Comparison of ENCODE assay signal across 8 cellular contexts in the genomic region with DNA sequence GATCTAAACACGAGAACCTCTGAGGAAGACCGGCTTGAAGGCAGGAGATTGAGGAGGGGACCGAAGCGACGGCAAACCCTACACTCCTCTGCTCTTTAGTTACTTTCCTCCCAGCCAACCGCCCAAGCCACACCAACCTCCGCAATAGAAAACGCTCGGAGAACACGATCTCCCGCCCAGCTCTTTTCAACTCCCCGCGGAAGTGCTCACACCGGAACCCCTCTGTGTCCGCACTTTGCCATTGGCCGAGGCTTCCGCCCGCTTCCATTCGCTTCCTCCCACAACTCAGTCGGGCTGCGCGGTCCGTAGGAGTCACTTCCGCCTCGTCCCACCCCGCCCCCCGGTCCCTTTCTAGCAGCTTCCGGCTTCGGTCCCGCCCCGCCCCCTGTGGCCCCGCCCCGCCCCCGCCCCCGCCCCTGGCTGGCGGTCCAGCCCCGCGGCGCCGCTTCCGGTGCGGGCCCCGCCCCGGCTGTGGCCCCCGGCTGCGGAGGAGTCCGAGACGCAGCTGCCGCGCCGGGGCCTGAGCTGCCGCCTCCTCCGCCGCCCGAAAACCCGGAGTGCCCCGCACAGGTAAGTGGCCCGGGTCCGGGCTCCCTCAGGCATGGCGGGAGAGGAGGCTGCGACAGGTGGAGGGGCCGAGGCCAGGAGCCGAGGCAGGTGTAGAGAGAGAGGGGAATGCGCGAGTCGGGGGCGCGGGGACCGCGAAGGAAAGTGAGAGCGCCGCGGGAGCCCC. TPM values are rescaled to one million over a fixed set of nuclear protein-coding genes. Genes with fewer than 3 reads are reported as not detected.
A peak's percentile ranks its signal among the peaks of the same experiment; 100 is the strongest.
DNase-seq lines count a peak whose midpoint lies in the region; ATAC-seq and TF ChIP-seq lines count a peak whose summit lies in the region.

A gene with protein sequence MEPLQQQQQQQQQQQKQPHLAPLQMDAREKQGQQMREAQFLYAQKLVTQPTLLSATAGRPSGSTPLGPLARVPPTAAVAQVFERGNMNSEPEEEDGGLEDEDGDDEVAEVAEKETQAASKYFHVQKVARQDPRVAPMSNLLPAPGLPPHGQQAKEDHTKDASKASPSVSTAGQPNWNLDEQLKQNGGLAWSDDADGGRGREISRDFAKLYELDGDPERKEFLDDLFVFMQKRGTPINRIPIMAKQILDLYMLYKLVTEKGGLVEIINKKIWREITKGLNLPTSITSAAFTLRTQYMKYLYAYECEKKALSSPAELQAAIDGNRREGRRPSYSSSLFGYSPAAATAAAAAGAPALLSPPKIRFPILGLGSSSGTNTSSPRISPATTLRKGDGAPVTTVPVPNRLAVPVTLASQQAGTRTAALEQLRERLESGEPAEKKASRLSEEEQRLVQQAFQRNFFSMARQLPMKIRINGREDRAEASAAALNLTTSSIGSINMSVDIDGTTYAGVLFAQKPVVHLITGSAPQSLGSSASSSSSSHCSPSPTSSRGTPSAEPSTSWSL (plus strand): TSS at position 460 of the 733 bp plus-strand sequence. CDS start 2,717 bp downstream, outside the sequence.

- TF ChIP-seq CTCF in AG09319 (IDR thresholded peaks at IDR 0.05; ENCODE audit: low read depth, low read length) (no peak), activated B cell treated with CpG ODN at 0.5 μM for 24 hours (IDR thresholded peaks at IDR 0.05) (no peak), cardiac fibroblast (IDR thresholded peaks at IDR 0.05; ENCODE audit: low read depth, low read length) (no peak)

- intact Hi-C loops in activated B cell treated with CpG ODN at 0.5 μM for 24 hours (cut with micrococcal nuclease), result loop anchor here (1.0 to 10.0 kb wide), 8 partner anchors 52 to 1104 kb away; a partner anchor contains a TSS

- peak within 1 kb of the TSS; percentile 98 for H3K4me3 Mint-ChIP-seq in activated B cell treated with CpG ODN at 0.5 μM for 24 hours

- POLR2A ChIA-PET in activated B cell treated with CpG ODN at 0.5 μM for 24 hours (lab: Charles Lee), result interaction anchor here (0.5 to 2.5 kb wide), 24 partner anchors 14 to 915 kb away, joined by 3 to 37 read pairs (median 4); a partner anchor contains a TSS

- CTCF ChIA-PET in activated B cell treated with CpG ODN at 0.5 μM for 24 hours (lab: Charles Lee), result interaction anchor here (0.7 to 1.8 kb wide), 2 partner anchors 148 to 159 kb away, joined by 4 to 5 read pairs; no protein-coding TSS in a partner anchor

- H3K36me3 Mint-ChIP-seq in activated B cell treated with CpG ODN at 0.5 μM for 24 hours (ENCODE audit: low read depth), result peaks cover 26% of the 10 kb centered on the region

- peak within 1 kb of the TSS; percentile 86 to 89 for H3K4me3 ChIP-seq in cardiac fibroblast (replicated peaks in 1 of 2; ENCODE audit: low read depth in 2 of 2, low read length in 2 of 2)

- ATAC-seq in GM19035 (IDR thresholded peaks at IDR 0.05; ENCODE audit: unreplicated experiment) (peak; percentile 82), HG03280 (IDR thresholded peaks at IDR 0.05; ENCODE audit: unreplicated experiment) (peak; percentile 85), activated B cell treated with CpG ODN at 0.5 μM for 24 hours (ENCODE audit: low read depth) (peak; percentile 86)

- peaks cover 49% of the 10 kb centered on the region for H3K4me1 Mint-ChIP-seq in activated B cell treated with CpG ODN at 0.5 μM for 24 hours

- no peaks in the 10 kb centered on the region for H3K9me3 Mint-ChIP-seq in activated B cell treated with CpG ODN at 0.5 μM for 24 hours

- peak within 1 kb of the TSS; percentile 95 for H3K27ac Mint-ChIP-seq in activated B cell treated with CpG ODN at 0.5 μM for 24 hours

- H3K27me3 Mint-ChIP-seq in activated B cell treated with CpG ODN at 0.5 μM for 24 hours, result no peaks in the 10 kb centered on the region

- DNase-seq in AG09319 (ENCODE audit: extremely low read depth, low read depth) (peak; percentile 92), NCI-H345 treated with DMSO at 0.1 percent for 48 hours (lab: John Stamatoyannopoulos, UW; ENCODE audit: unreplicated experiment) (peak; percentile 78), activated B cell treated with CpG ODN at 0.5 μM for 24 hours (peak; percentile 79), cardiac fibroblast (ENCODE audit: low read depth in 2 of 2) (peak; percentile 97 to 98), inferior parietal cortex (ENCODE audit: extremely low spot score) (peak; percentile 95), smooth muscle cell of the brain vasculature (ENCODE audit: low read depth, low spot score) (peak; percentile 83)

RNA-seq across cellular contexts. Expression of the gene that starts here (rescaled TPM):
- 24.8 and 26.9 TPM in 2 replicates for total RNA-seq in activated B cell treated with CpG ODN at 0.5 μM for 24 hours

Comparison
In these comparisons a context has a peak if more than half of its experiments do, and no peak if none do; other contexts are left out.
1. Peak in every context shown above with its lines: DNase-seq, ATAC-seq and H3K4me3 ChIP-seq.